ENCODE assay signal across 22 cellular contexts in genomic region chr15:39885099-39885777, GRCh38. TPM values are rescaled to one million over a fixed set of nuclear protein-coding genes. Genes with fewer than 3 reads are reported as not detected.
"Had no signal": no experiment of that assay in that cellular context is flagged by ENCODE, and none has a peak within 500 bp of the region (broad histone marks: within the 10 kb centered on the region; RNA-seq: fewer than 3 reads in every experiment).

No MANE protein-coding gene starts in this region.

- H3K36me3 ChIP-seq: adrenal gland, gastrocnemius medialis, neutrophil, right atrium auricular region, WERI-Rb-1 had no signal

- H3K27ac Mint-ChIP-seq: activated CD4-positive, alpha-beta memory T cell treated with anti-CD3 and anti-CD28 coated beads, Interleukin-2, amount 10 ng/mL, durations not matched to agents 7 days and 5 days; natural killer cell; T-helper 17 cell; type B pancreatic cell had no signal

- H3K9me3 Mint-ChIP-seq: activated CD4-positive, alpha-beta memory T cell treated with anti-CD3 and anti-CD28 coated beads, Interleukin-2, amount 10 ng/mL, durations not matched to agents 7 days and 5 days; activated T-cell treated with anti-CD3 and anti-CD28 coated beads, Interleukin-2, amount 50 U/mL, for 4 hours; natural killer cell; type B pancreatic cell had no signal

- H3K36me3 Mint-ChIP-seq: natural killer cell, type B pancreatic cell had no signal

- H3K4me1 Mint-ChIP-seq: activated CD4-positive, alpha-beta memory T cell treated with anti-CD3 and anti-CD28 coated beads, Interleukin-2, amount 10 ng/mL, durations not matched to agents 7 days and 5 days; natural killer cell had no signal

- H3K9me3 ChIP-seq: adrenal gland, gastrocnemius medialis, neutrophil, right atrium auricular region had no signal

- H3K27ac ChIP-seq: adrenal gland, gastrocnemius medialis, neutrophil, right atrium auricular region, WERI-Rb-1 had no signal

- H3K27me3 ChIP-seq: adrenal gland, gastrocnemius medialis, neutrophil, right atrium auricular region had no signal

- H3K4me1 ChIP-seq: gastrocnemius medialis, right atrium auricular region had no signal

- H3K4me3 ChIP-seq: adrenal gland, gastrocnemius medialis, right atrium auricular region had no signal

- DNase-seq: activated CD4-positive, alpha-beta memory T cell treated with anti-CD3 and anti-CD28 coated beads, Interleukin-2, amount 10 ng/mL, durations not matched to agents 7 days and 5 days; activated CD4-positive, alpha-beta T cell treated with anti-CD3 and anti-CD28 coated beads for 4 hours; activated effector memory CD4-positive, alpha-beta T cell treated with Interleukin-2 at 50 U/mL for 16 hours; activated naive CD4-positive, alpha-beta T cell treated with anti-CD3 and anti-CD28 coated beads, Interleukin-2, amount 50 U/mL, for 16 hours; activated T-cell treated with anti-CD3 and anti-CD28 coated beads, Interleukin-2, amount 50 U/mL, for 4 hours; adrenal gland; gastrocnemius medialis; kidney; left ventricle myocardium superior; mesenchymal stem cell; natural killer cell; posterior cingulate gyrus; small intestine; stimulated activated CD4-positive, alpha-beta T cell treated with anti-CD3 and anti-CD28 coated beads, Interleukin-4, amount 100 ng/mL, for 4 hours; stimulated activated CD8-positive, alpha-beta memory T cell treated with anti-CD3 and anti-CD28 coated beads, Interleukin-4, amount 100 ng/mL, for 48 hours; stimulated activated naive CD4-positive, alpha-beta T cell treated with Interleukin-2 at 50 U/mL for 16 hours; substantia nigra; T-helper 17 cell; WERI-Rb-1 had no signal

- H3K4me3 Mint-ChIP-seq: activated CD4-positive, alpha-beta memory T cell treated with anti-CD3 and anti-CD28 coated beads, Interleukin-2, amount 10 ng/mL, durations not matched to agents 7 days and 5 days; activated T-cell treated with anti-CD3 and anti-CD28 coated beads, Interleukin-2, amount 50 U/mL, for 4 hours; natural killer cell; T-helper 17 cell; type B pancreatic cell had no signal

- ATAC-seq: activated T-cell treated with anti-CD3 and anti-CD28 coated beads, Interleukin-2, amount 50 U/mL, for 4 hours; gastrocnemius medialis; left ventricle myocardium superior; natural killer cell; T-helper 17 cell had no signal

RNA-seq across cellular contexts. Expression of gene GPR176, which starts 34.8 kb away (rescaled TPM):
- total RNA-seq: T-helper 17 cell had no signal
